ENCODE assay signal across 14 cellular contexts in the genomic region with DNA sequence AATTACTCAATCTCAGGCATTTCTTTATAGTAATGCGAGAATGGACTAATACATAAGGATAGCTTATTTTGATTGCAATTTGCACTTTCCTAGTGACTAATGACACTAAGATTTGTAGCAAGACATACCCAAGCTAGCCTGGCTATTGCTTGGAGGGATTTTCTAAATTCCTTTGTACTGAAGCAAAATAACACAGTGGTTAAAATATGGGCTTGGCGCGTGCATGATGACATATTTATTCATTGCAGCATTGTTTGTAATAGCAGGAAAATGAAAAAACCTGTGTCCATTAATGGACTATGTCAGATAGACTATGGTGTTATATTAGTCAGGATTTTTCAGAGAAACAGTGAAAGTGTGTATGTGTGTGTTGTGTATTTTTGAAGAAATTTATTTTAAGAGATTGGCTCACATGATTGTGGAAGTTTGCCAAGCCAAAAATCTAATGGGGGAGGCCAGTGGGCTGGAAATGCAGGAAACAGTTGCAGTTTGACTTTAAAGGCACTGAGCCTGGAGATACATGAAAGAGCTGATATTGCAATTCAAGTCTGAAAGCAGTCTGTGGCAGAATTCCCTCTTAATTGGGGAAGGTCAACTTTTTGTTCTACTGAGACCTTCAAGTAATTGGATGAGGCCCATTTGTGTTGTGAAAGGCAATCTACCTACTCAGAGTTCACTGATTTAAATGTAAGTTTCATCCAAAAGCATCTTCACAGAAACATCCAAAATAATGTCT. TPM values are rescaled to one million over a fixed set of nuclear protein-coding genes. Genes with fewer than 3 reads are reported as not detected.
DNase-seq lines count a peak whose midpoint lies in the region; ATAC-seq, FAIRE-seq and TF ChIP-seq lines count a peak whose summit lies in the region.
"Had no signal": no experiment of that assay in that cellular context is flagged by ENCODE, and none has a peak within 500 bp of the region (broad histone marks: within the 10 kb centered on the region; RNA-seq: fewer than 3 reads in every experiment).

No MANE protein-coding gene starts in this region.

- TF ChIP-seq CTCF in A549 (IDR thresholded peaks at IDR 0.05) (no peak), cardiac fibroblast (IDR thresholded peaks at IDR 0.05; ENCODE audit: low read depth, low read length) (no peak), left lung (IDR thresholded peaks at IDR 0.05) (no peak), thyroid gland (IDR thresholded peaks at IDR 0.05) (no peak), adrenal gland (IDR thresholded peaks at IDR 0.05) (no peak)

- peaks cover 57% of the 10 kb centered on the region for H3K4me1 ChIP-seq in A549
- H3K4me1 ChIP-seq in left lung = peaks cover 3 to 6% of the 10 kb centered on the region in 2 donors
- peaks cover 9 to 34% of the 10 kb centered on the region in 2 donors for H3K4me1 ChIP-seq in thyroid gland
- H3K4me1 ChIP-seq in adrenal gland (replicated peaks in 1 of 2) = peaks cover 22 to 25% of the 10 kb centered on the region in 2 donors

- POLR2A ChIA-PET in A549 (lab: Yijun Ruan, JAX) = interaction anchor here (1.7 kb wide), 1 partner anchor 16 kb away, joined by 7 read pairs; a partner anchor contains a TSS

- TF ChIP-seq RAD21 in A549 (conservative IDR thresholded peaks at IDR 0.05 in 1 of 2, IDR thresholded peaks at IDR 0.05 in 1 of 2) = no peak

- H3K4me3 ChIP-seq in A549 (no peak overlapping the region), cardiac fibroblast (replicated peaks in 1 of 2; ENCODE audit: low read depth in 2 of 2, low read length in 2 of 2) (no peak overlapping the region), left lung (no peak overlapping the region), thyroid gland (replicated peaks in 1 of 3) (no peak overlapping the region), adrenal gland (no peak overlapping the region)
- H3K4me3 ChIP-seq: pancreas had no signal

- FAIRE-seq in A549 (lab: Jason Lieb, UNC) (no peak), HTR-8/SVneo (lab: Jason Lieb, UNC) (peak; percentile 75)
- FAIRE-seq: islet of Langerhans, pancreas had no signal

- intact Hi-C loops in left lung (cut with DNase I) (no loop called here), thyroid gland (cut with DNase I) (no loop called here), adrenal gland (cut with DNase I) (no loop called here)

- TF ChIP-seq EP300 in A549 (IDR thresholded peaks at IDR 0.05) = no peak; a peak in 1 of 5 replicates

- H3K36me3 ChIP-seq in left lung (no peaks in the 10 kb centered on the region), thyroid gland (no peaks in the 10 kb centered on the region), adrenal gland (replicated peaks in 1 of 2) (no peaks in the 10 kb centered on the region)
- H3K36me3 ChIP-seq: pancreas had no signal

- CTCF ChIA-PET in A549 (lab: Yijun Ruan, JAX) = interaction anchor here (1.0 to 2.6 kb wide), 4 partner anchors 10 to 218 kb away, joined by 3 to 9 read pairs (median 5); no protein-coding TSS in a partner anchor

- H3K4me2 ChIP-seq in A549 = peak overlapping the region; percentile 3; the same call in 1 of the 3 replicates

- H3K4me3 Mint-ChIP-seq in stimulated activated naive CD8-positive, alpha-beta T cell treated with anti-CD3 and anti-CD28 coated beads, Interleukin-15, amount 100 ng/mL, for 72 hours = no peak overlapping the region
- H3K4me3 Mint-ChIP-seq: activated T-helper 1 cell treated with anti-CD3 and anti-CD28 coated beads, Interleukin-12 subunit alpha, Interleukin-12 subunit beta, Interleukin-2, Interleukin-4 antibody, amounts not matched to agents 30 ng/mL and 10 ng/mL and 1 ng/mL, durations not matched to agents 14 hours and 24 hours and 36 hours had no signal

- H3K27me3 ChIP-seq in left lung (no peaks in the 10 kb centered on the region), thyroid gland (no peaks in the 10 kb centered on the region), adrenal gland (no peaks in the 10 kb centered on the region)
- H3K27me3 ChIP-seq: pancreas had no signal

- H3K27ac Mint-ChIP-seq in stimulated activated naive CD8-positive, alpha-beta T cell treated with anti-CD3 and anti-CD28 coated beads, Interleukin-15, amount 100 ng/mL, for 72 hours = no peak overlapping the region
- H3K27ac Mint-ChIP-seq: activated T-helper 1 cell treated with anti-CD3 and anti-CD28 coated beads, Interleukin-12 subunit alpha, Interleukin-12 subunit beta, Interleukin-2, Interleukin-4 antibody, amounts not matched to agents 30 ng/mL and 10 ng/mL and 1 ng/mL, durations not matched to agents 14 hours and 24 hours and 36 hours had no signal

- peaks cover 4% of the 10 kb centered on the region for H3K4me1 Mint-ChIP-seq in stimulated activated naive CD8-positive, alpha-beta T cell treated with anti-CD3 and anti-CD28 coated beads, Interleukin-15, amount 100 ng/mL, for 72 hours

- peak overlapping the region; percentile 17 to 68; a peak in 5 of 6 replicates for H3K27ac ChIP-seq in A549
- H3K27ac ChIP-seq in left lung = peak overlapping the region in 1 of 2 donors; percentile 47
- H3K27ac ChIP-seq in thyroid gland = no peak overlapping the region
- peak overlapping the region in 2 of 5 donors; percentile 2 to 41 for H3K27ac ChIP-seq in adrenal gland
- H3K27ac ChIP-seq: pancreas had no signal

- H3K27me3 Mint-ChIP-seq in stimulated activated naive CD8-positive, alpha-beta T cell treated with anti-CD3 and anti-CD28 coated beads, Interleukin-15, amount 100 ng/mL, for 72 hours = no peaks in the 10 kb centered on the region

- 75% methylated on average over 3 of the region's 3 CpGs for WGBS in A549 (ENCODE audit: missing lambda C conversion rate)
- 77 to 89% methylated on average over 3 of the region's 3 CpGs for WGBS in thyroid gland, 2 donors
- WGBS in adrenal gland, 4 donors = 76 to 87% (median 85%) methylated on average over 3 of the region's 3 CpGs

- DNase-seq in A549 (ENCODE audit: low read depth in 1 of 2, low spot score in 1 of 2) (peak in 1 of 2 experiments; percentile 29), HTR-8/SVneo (ENCODE audit: insufficient read length, low spot score) (peak; percentile 83), cardiac fibroblast (ENCODE audit: low read depth in 2 of 2) (peak; percentile 87 to 93), left lung (no peak), thyroid gland (no peak), adrenal gland (no peak)
- DNase-seq in activated naive CD4-positive, alpha-beta T cell (lab: John Stamatoyannopoulos, UW) = no peak
- DNase-seq in stimulated activated naive CD8-positive, alpha-beta T cell treated with anti-CD3 and anti-CD28 coated beads, Interleukin-15, amount 100 ng/mL, for 72 hours = no peak
- DNase-seq: cortex of kidney, NCI-H2029, pancreas had no signal

- H3K9me3 ChIP-seq in A549 (peaks cover 8% of the 10 kb centered on the region; the same call in 1 of the 3 replicates), left lung (no peaks in the 10 kb centered on the region), thyroid gland (no peaks in the 10 kb centered on the region), adrenal gland (replicated peaks in 1 of 3) (no peaks in the 10 kb centered on the region)
- H3K9me3 ChIP-seq: pancreas had no signal

- H3K9me3 Mint-ChIP-seq in stimulated activated naive CD8-positive, alpha-beta T cell treated with anti-CD3 and anti-CD28 coated beads, Interleukin-15, amount 100 ng/mL, for 72 hours = peaks cover 0 to 3% of the 10 kb centered on the region in 2 donors
- H3K9me3 Mint-ChIP-seq: activated T-helper 1 cell treated with anti-CD3 and anti-CD28 coated beads, Interleukin-12 subunit alpha, Interleukin-12 subunit beta, Interleukin-2, Interleukin-4 antibody, amounts not matched to agents 30 ng/mL and 10 ng/mL and 1 ng/mL, durations not matched to agents 14 hours and 24 hours and 36 hours had no signal

- ATAC-seq in A549 (no peak), left lung (peak; percentile 13)
- no peak for ATAC-seq in stimulated activated naive CD8-positive, alpha-beta T cell treated with anti-CD3 and anti-CD28 coated beads, Interleukin-15, amount 100 ng/mL, for 72 hours
- ATAC-seq: pancreas had no signal

- no peak for TF ChIP-seq POLR2A in A549 (IDR thresholded peaks at IDR 0.05; ENCODE audit: low read length)
- no peak for TF ChIP-seq POLR2A in thyroid gland (IDR thresholded peaks at IDR 0.05)
- TF ChIP-seq POLR2A in adrenal gland (IDR thresholded peaks at IDR 0.05) = no peak

TF ChIP-seq in A549, 52 proteins besides CTCF, POLR2A, EP300 and RAD21:
- TF ChIP-seq CEBPB (IDR thresholded peaks at IDR 0.05) = peak in 1 of 2 experiments; percentile 35; a peak in 1 of 4 replicates
- TF ChIP-seq TFCP2L1 (CRISPR knock-in tag; IDR thresholded peaks at IDR 0.05) = no peak
- 0 out of 2 replicates have a peak, but pooled peaks have one; percentile 12 for TF ChIP-seq GATA3 (IDR thresholded peaks at IDR 0.05; ENCODE audit: borderline replicate concordance)
- TF ChIP-seq FOSL2 (IDR thresholded peaks at IDR 0.05) = no peak
- TF ChIP-seq FOSL2 (CRISPR knock-in tag; IDR thresholded peaks at IDR 0.05) = peak; percentile 50; the same call in 1 of the 2 replicates
- TF ChIP-seq JUNB (IDR thresholded peaks at IDR 0.05) = peak; percentile 17; the same call in 1 of the 2 replicates
- peak; percentile 70 for TF ChIP-seq MAFK (IDR thresholded peaks at IDR 0.05; ENCODE audit: partially characterized antibody)
- TF ChIP-seq KDM1A (IDR thresholded peaks at IDR 0.05; ENCODE audit: low read depth) = no peak

RNA-seq across cellular contexts. Expression of a gene that starts 16.7 kb away (rescaled TPM):
- 509 and 655 TPM in 2 replicates for polyA plus RNA-seq in A549 (2011; rRNA removed)
- polyA plus RNA-seq in A549 (2012; cell fraction: cytosol; rRNA removed) = 170 and 174 TPM in 2 replicates
- polyA plus RNA-seq in A549 (2012; cell fraction: nucleus; rRNA removed) = 95.3 and 126 TPM in 2 replicates
- polyA plus RNA-seq in A549 (2017; fragmentation: RNase III; extraction: RNeasy Plus Mini Kit Qiagen cat#74134 plus additional on column Dnase treatment) = 225 to 284 TPM (median 275 TPM) in 3 replicates
- polyA minus RNA-seq in A549 (2011; rRNA and poly(A)+ RNA removed) = 110 and 132 TPM in 2 replicates
- total RNA-seq in left lung = 100 to 1,000 TPM; 220 to 300 TPM
- 100 to 1,000 TPM; 159 to 300 (median 187) TPM for total RNA-seq in thyroid gland
- total RNA-seq in adrenal gland = 100 to 1,000 TPM; 196 to 356 (median 233) TPM
- 100 to 1,000 TPM in 1 of 3 donors, 10 to 100 TPM in 2; 58.8 to 684 (median 96.4) TPM for polyA plus RNA-seq in adrenal gland

RNA-seq across cellular contexts. Expression of a gene that starts 55.7 kb away (rescaled TPM):
- 16.8 and 21.1 TPM in 2 replicates for polyA plus RNA-seq in A549 (2011; rRNA removed)
- 10.2 and 11.0 TPM in 2 replicates for polyA plus RNA-seq in A549 (2012; cell fraction: cytosol; rRNA removed)
- polyA plus RNA-seq in A549 (2012; cell fraction: nucleus; rRNA removed) = 11.2 and 12.3 TPM in 2 replicates
- polyA plus RNA-seq in A549 (2017; fragmentation: RNase III; extraction: RNeasy Plus Mini Kit Qiagen cat#74134 plus additional on column Dnase treatment) = 11.2 to 17.2 TPM (median 14.2 TPM) in 3 replicates
- polyA minus RNA-seq in A549 (2011; rRNA and poly(A)+ RNA removed) = 7.5 and 7.6 TPM in 2 replicates
- 1 to 10 TPM; 3.7 to 9.1 TPM for total RNA-seq in left lung
- 1 to 10 TPM in 1 of 4 donors, under 1 TPM in 2, not detected in 1; 0.27 to 2.3 (median 0.33) TPM for total RNA-seq in thyroid gland
- 1 to 10 TPM in 1 of 8 donors, under 1 TPM in 6, not detected in 1; 0.14 to 1.0 (median 0.72) TPM for total RNA-seq in adrenal gland
- under 1 TPM; 0.16 to 0.79 (median 0.77) TPM for polyA plus RNA-seq in adrenal gland
- total RNA-seq: activated T-helper 1 cell treated with anti-CD3 and anti-CD28 coated beads, Interleukin-12 subunit alpha, Interleukin-12 subunit beta, Interleukin-2, Interleukin-4 antibody, amounts not matched to agents 30 ng/mL and 10 ng/mL and 1 ng/mL, durations not matched to agents 14 hours and 24 hours and 36 hours; OCI-LY7 had no signal

Comparison
In these comparisons a context has a peak if more than half of its experiments do, and no peak if none do; other contexts are left out.
1. DNase-seq: peak in HTR-8/SVneo (single experiment) and cardiac fibroblast (2 of 2); none in left lung (0 of 2), activated naive CD4-positive, alpha-beta T cell (0 of 4), stimulated activated naive CD8-positive, alpha-beta T cell treated with anti-CD3 and anti-CD28 coated beads, Interleukin-15, amount 100 ng/mL, for 72 hours (0 of 2), thyroid gland (0 of 2) and adrenal gland (0 of 7).
2. H3K27ac ChIP-seq: peak in A549 (2 of 2); none in thyroid gland (0 of 3).